14 cellular contexts compared by ENCODE assay signal in the genomic region with DNA sequence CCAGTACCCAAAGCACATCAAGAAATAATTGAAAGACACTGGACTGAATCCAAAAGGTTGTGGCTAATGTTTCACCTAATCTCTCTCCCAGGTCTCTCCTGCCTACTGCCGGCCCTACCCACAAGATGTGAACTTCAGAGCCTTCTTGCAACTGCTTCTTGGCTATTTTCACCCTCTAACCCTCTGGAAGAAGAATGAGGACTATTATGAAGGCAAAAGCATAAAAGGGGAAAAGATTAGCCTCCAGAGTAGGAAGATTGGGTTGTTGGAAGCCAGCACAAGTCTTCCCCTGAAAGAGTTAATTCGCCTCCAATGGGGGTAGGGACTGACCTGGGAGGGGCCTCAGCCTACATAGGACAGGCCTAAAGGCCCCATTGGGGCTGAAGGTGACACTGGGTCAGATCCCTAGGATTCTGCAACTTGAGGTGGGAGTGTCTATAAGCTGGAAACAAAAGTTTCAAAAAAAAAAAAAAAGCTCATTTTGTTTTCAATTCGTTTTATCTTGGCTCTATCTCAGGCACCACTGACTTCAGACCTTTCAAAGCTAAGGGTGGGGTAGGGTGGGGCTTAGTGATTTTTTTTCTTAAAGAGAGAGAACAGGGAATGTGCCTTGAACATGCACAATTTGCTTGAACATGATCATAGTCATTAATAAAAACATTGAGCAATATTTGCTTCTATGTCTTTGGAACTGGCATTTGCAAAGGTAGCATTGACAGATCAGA.
DNase-seq lines count a peak whose midpoint lies in the region; ATAC-seq and TF ChIP-seq lines count a peak whose summit lies in the region.
"Had no signal": no experiment of that assay in that cellular context is flagged by ENCODE, and none has a peak within 500 bp of the region (broad histone marks: within the 10 kb centered on the region; RNA-seq: fewer than 3 reads in every experiment).

No MANE protein-coding gene starts in this region.

- H3K27me3 ChIP-seq in BLaER1 treated with 17β-estradiol and CSF1 and Interleukin-3, amounts not matched to agents 10 nM and 100 nM, result no peaks in the 10 kb centered on the region
- H3K27me3 ChIP-seq: vagina had no signal

- peaks cover 0 to 10% (median 9%) of the 10 kb centered on the region in 10 experiments; a peak in 14 of 20 replicates for H3K4me1 ChIP-seq in BLaER1 treated with 17β-estradiol and CSF1 and Interleukin-3, amounts not matched to agents 10 nM and 100 nM

- peak in 3 of 4 experiments; percentile 44 to 57 (median 53) for ATAC-seq in T-cell (replicated peaks in 1 of 4)
- no peak for ATAC-seq in GM21529 (IDR thresholded peaks at IDR 0.05; ENCODE audit: unreplicated experiment)
- ATAC-seq in activated T-cell treated with anti-CD3 and anti-CD28 coated beads, Interleukin-2, amount 50 U/mL, for 72 hours (replicated peaks in 1 of 2), result no peak
- ATAC-seq: natural killer cell had no signal

- POLR2A ChIA-PET in T-cell (lab: Charles Lee), result interaction anchor here (0.6 kb wide), 4 partner anchors 19 to 265 kb away, joined by 3 to 9 read pairs (median 4); no protein-coding TSS in a partner anchor

- H3K27me3 Mint-ChIP-seq in T-cell, result no peaks in the 10 kb centered on the region
- peaks cover 6% of the 10 kb centered on the region for H3K27me3 Mint-ChIP-seq in nephron (ENCODE audit: low read depth)
- H3K27me3 Mint-ChIP-seq in activated T-cell treated with anti-CD3 and anti-CD28 coated beads, Interleukin-2, amount 50 U/mL, for 72 hours (ENCODE audit: low read depth), result no peaks in the 10 kb centered on the region

- H3K36me3 ChIP-seq in BLaER1 treated with 17β-estradiol and CSF1 and Interleukin-3, amounts not matched to agents 10 nM and 100 nM, result 0 out of 22 replicates have a peak, but pooled peaks cover 0 to under 1% (median 0%) of the 10 kb centered on the region in 11 experiments
- H3K36me3 ChIP-seq: vagina had no signal

- H3K9me3 ChIP-seq in BLaER1 treated with 17β-estradiol and CSF1 and Interleukin-3, amounts not matched to agents 10 nM and 100 nM (replicated peaks in 1 of 11), result peaks cover 21 to 30% (median 28%) of the 10 kb centered on the region in 11 experiments
- H3K9me3 ChIP-seq: vagina had no signal

- H3K36me3 Mint-ChIP-seq in T-cell, result peaks cover 4% of the 10 kb centered on the region
- H3K36me3 Mint-ChIP-seq in nephron (ENCODE audit: low read depth), result peaks cover 5% of the 10 kb centered on the region
- H3K36me3 Mint-ChIP-seq in activated T-cell treated with anti-CD3 and anti-CD28 coated beads, Interleukin-2, amount 50 U/mL, for 72 hours (ENCODE audit: insufficient read depth in 2 of 2), result peaks cover 5 to 11% of the 10 kb centered on the region in 2 donors
- H3K36me3 Mint-ChIP-seq: natural killer cell had no signal

- peak overlapping the region in 9 of 11 experiments; percentile 24 to 73 (median 55); a peak in 17 of 22 replicates for H3K4me2 ChIP-seq in BLaER1 treated with 17β-estradiol and CSF1 and Interleukin-3, amounts not matched to agents 10 nM and 100 nM

- no peak overlapping the region for H3K9ac ChIP-seq in BLaER1 treated with 17β-estradiol and CSF1 and Interleukin-3, amounts not matched to agents 10 nM and 100 nM

- DNase-seq in T-cell (no peak), fibroblast of the aortic adventitia (ENCODE audit: low read depth) (peak; percentile 83), posterior vena cava (ENCODE audit: low spot score) (no peak), NCI-H345 (lab: John Stamatoyannopoulos, UW) (no peak)
- no peak for DNase-seq in activated T-cell treated with anti-CD3 and anti-CD28 coated beads, Interleukin-2, amount 50 U/mL, for 72 hours
- DNase-seq: activated CD8-positive, alpha-beta memory T cell treated with anti-CD3 and anti-CD28 coated beads, Interleukin-2, amount 50 U/mL, for 48 hours; effector CD4-positive, alpha-beta T cell; Karpas-422; natural killer cell; NCI-H2029 had no signal

- TF ChIP-seq CTCF in fibroblast of the aortic adventitia (IDR thresholded peaks at IDR 0.05; ENCODE audit: insufficient read depth, low read length) (no peak), nephron (IDR thresholded peaks at IDR 0.05; ENCODE audit: unreplicated experiment in 3 of 3) (no peak)

- H3K27ac ChIP-seq in BLaER1 treated with 17β-estradiol and CSF1 and Interleukin-3, amounts not matched to agents 10 nM and 100 nM, result no peak overlapping the region

- CTCF ChIA-PET in T-cell (lab: Charles Lee), result interaction anchor here (0.5 to 0.7 kb wide), 7 partner anchors 66 to 614 kb away, joined by 3 to 4 read pairs (median 3); no protein-coding TSS in a partner anchor

- no peak overlapping the region for H3K27ac Mint-ChIP-seq in T-cell
- H3K27ac Mint-ChIP-seq in nephron, result peak overlapping the region; percentile 92 to 97 (median 97)
- H3K27ac Mint-ChIP-seq in activated T-cell treated with anti-CD3 and anti-CD28 coated beads, Interleukin-2, amount 50 U/mL, for 72 hours, result no peak overlapping the region
- H3K27ac Mint-ChIP-seq: natural killer cell had no signal

- H3K4me3 Mint-ChIP-seq in T-cell (no peak overlapping the region), nephron (peak overlapping the region; percentile 41 to 71 (median 50))
- H3K4me3 Mint-ChIP-seq in activated T-cell treated with anti-CD3 and anti-CD28 coated beads, Interleukin-2, amount 50 U/mL, for 72 hours, result no peak overlapping the region
- H3K4me3 Mint-ChIP-seq: natural killer cell had no signal

- H4K20me1 ChIP-seq in BLaER1 treated with 17β-estradiol and CSF1 and Interleukin-3, amounts not matched to agents 10 nM and 100 nM, result no peaks in the 10 kb centered on the region

- intact Hi-C loops in posterior vena cava (cut with DNase I), result loop anchor here in 1 of 2 donors (2.0 kb wide), 1 partner anchor 281 kb away; no protein-coding TSS in a partner anchor

- no peak overlapping the region for H3K4me3 ChIP-seq in BLaER1 treated with 17β-estradiol and CSF1 and Interleukin-3, amounts not matched to agents 10 nM and 100 nM
- H3K4me3 ChIP-seq in fibroblast of the aortic adventitia (ENCODE audit: low read depth, low read length), result no peak overlapping the region
- H3K4me3 ChIP-seq: vagina had no signal

- peaks cover 16 to 25% (median 20%) of the 10 kb centered on the region in 3 donors for H3K4me1 Mint-ChIP-seq in T-cell
- peaks cover 69% of the 10 kb centered on the region for H3K4me1 Mint-ChIP-seq in nephron
- H3K4me1 Mint-ChIP-seq in activated T-cell treated with anti-CD3 and anti-CD28 coated beads, Interleukin-2, amount 50 U/mL, for 72 hours (ENCODE audit: low read depth), result peaks cover 21% of the 10 kb centered on the region

- H3K9me3 Mint-ChIP-seq in T-cell (peaks cover 0 to 8% (median 4%) of the 10 kb centered on the region in 3 donors), nephron (peaks cover 12% of the 10 kb centered on the region)
- peaks cover 3 to 4% of the 10 kb centered on the region in 2 donors for H3K9me3 Mint-ChIP-seq in activated T-cell treated with anti-CD3 and anti-CD28 coated beads, Interleukin-2, amount 50 U/mL, for 72 hours
- H3K9me3 Mint-ChIP-seq: natural killer cell had no signal

Comparison
In these comparisons a context has a peak if more than half of its experiments do, and no peak if none do; other contexts are left out.
1. ATAC-seq: peak in T-cell (3 of 4); none in GM21529 (single experiment) and activated T-cell treated with anti-CD3 and anti-CD28 coated beads, Interleukin-2, amount 50 U/mL, for 72 hours (0 of 2).
2. H3K27ac Mint-ChIP-seq: peak in nephron (3 of 3); none in T-cell (0 of 2) and activated T-cell treated with anti-CD3 and anti-CD28 coated beads, Interleukin-2, amount 50 U/mL, for 72 hours (single experiment).
3. H3K4me3 Mint-ChIP-seq: peak in nephron (3 of 3); none in T-cell (0 of 3) and activated T-cell treated with anti-CD3 and anti-CD28 coated beads, Interleukin-2, amount 50 U/mL, for 72 hours (0 of 2).